2 cellular contexts compared by ENCODE assay signal in the genomic region with DNA sequence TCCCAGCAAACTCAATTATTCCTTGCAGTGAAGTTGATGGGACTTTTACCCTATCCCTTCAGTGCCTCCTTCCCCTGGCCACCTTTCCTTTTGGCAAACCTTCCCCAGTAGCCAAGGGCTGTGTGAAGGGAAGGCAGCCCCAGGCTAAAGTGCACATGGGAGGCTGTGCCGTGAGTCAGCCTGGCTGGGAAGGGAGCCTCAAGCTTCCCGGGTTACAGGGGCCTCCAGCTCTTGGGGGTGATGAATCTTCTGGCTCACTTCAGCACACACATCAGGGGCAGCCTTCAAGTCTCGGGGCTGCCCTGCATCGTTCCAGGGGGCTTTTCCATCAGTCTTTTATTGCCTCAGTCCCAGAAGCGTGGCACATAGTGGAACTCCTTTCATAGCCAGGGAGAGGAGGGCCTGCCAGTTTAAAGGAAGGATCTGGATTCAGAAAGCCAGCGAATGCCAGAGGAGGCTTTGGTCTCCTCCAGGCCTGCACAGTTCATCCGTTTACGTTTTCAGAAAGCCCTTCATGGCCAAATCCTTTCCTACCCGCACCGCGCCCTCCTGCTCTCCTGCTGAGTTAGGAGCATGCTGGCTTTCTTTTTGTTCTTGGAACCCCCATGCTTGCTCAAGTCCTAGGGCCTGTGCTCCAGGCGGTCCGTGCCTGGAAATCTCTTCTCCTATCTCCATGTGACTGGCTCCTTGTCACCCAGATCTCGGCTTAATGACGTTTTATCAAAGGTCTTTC.
TF ChIP-seq lines count a peak whose summit lies in the region.

No MANE protein-coding gene starts in this region.

TF ChIP-seq in A549, 52 proteins besides CTCF, POLR2A, EP300 and RAD21:
- TF ChIP-seq E2F6 (IDR thresholded peaks at IDR 0.05; ENCODE audit: borderline replicate concordance, low read depth), result no peak
- no peak for TF ChIP-seq CEBPB (IDR thresholded peaks at IDR 0.05)
- no peak for TF ChIP-seq FOSL2 (IDR thresholded peaks at IDR 0.05)
- TF ChIP-seq FOSL2 (CRISPR knock-in tag; IDR thresholded peaks at IDR 0.05), result no peak
- TF ChIP-seq CHD2 (IDR thresholded peaks at IDR 0.05; ENCODE audit: low read length, partially characterized antibody), result no peak

TF ChIP-seq in IMR-90, 13 proteins besides CTCF, POLR2A, EP300 and RAD21:
- no peak for TF ChIP-seq MAZ (IDR thresholded peaks at IDR 0.05; ENCODE audit: borderline replicate concordance, low read depth, low read length)
- no peak for TF ChIP-seq CHD1 (IDR thresholded peaks at IDR 0.05; ENCODE audit: low read depth, low read length)
